10 cellular contexts compared by ENCODE assay signal in the genomic region with DNA sequence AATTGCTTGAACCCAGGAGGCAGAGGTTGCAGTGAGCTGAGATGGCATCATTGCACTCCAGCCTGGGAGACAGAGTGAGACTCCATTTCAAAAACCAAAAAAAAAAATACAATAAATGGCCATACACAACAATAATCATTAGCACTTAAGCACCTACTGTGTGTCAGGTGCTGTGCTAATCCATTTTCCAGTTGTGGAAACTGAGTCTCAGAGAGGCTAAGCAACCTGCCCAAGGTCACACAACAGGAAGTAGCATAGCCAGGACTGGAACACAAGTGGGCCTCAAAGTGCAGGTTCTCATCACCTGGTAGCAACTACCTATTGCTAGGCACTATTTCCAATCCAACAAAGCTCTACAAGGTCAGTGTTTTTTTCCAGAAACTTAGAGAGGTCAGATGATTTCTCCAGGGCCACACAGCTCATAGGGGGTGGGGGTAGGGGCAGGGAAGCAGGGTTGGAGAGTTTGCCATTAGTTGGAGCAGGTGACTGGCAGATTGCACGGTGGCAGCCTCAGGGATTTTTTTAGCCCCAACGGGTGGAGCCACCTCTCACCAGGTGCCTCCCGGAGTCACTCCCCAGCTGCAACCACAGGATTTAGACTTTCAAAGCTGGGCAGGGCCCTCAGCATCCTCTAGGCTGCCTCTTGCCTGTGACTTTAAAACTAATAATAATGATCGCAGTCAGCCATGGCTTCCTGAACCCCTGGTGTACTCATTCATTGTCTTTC. TPM values are rescaled to one million over a fixed set of nuclear protein-coding genes. Genes with fewer than 3 reads are reported as not detected.
DNase-seq lines count a peak whose midpoint lies in the region; ATAC-seq, FAIRE-seq and TF ChIP-seq lines count a peak whose summit lies in the region.
"Had no signal": no experiment of that assay in that cellular context is flagged by ENCODE, and none has a peak within 500 bp of the region (broad histone marks: within the 10 kb centered on the region; RNA-seq: fewer than 3 reads in every experiment).

No MANE protein-coding gene starts in this region.

- H3K9ac ChIP-seq in HUES48 (ENCODE audit: low read depth, low read length): no peak overlapping the region
- H3K9ac ChIP-seq in H1 (replicated peaks in 1 of 4; ENCODE audit: extremely low read depth in 1 of 4, low read depth in 3 of 4, low read length in 3 of 4): no peak overlapping the region

- H4K8ac ChIP-seq in H1 (ENCODE audit: extremely low read depth, insufficient read depth, low read length): no peak overlapping the region

- no peaks in the 10 kb centered on the region for H4K20me1 ChIP-seq in H1 (replicated peaks in 1 of 2; ENCODE audit: control insufficient read depth in 1 of 2, insufficient read depth in 2 of 2, low read length in 2 of 2)

- peaks cover 13% of the 10 kb centered on the region for H3K4me1 ChIP-seq in HUES48 (ENCODE audit: control insufficient read depth, insufficient read depth, low read length)
- peaks cover 0 to 11% (median 4%) of the 10 kb centered on the region in 4 experiments; a peak in 5 of 7 replicates for H3K4me1 ChIP-seq in H1 (replicated peaks in 1 of 4; ENCODE audit: control insufficient read depth in 3 of 4, insufficient read depth in 4 of 4, low read length in 3 of 4)
- H3K4me1 ChIP-seq in upper lobe of right lung: no peaks in the 10 kb centered on the region

- H3K79me2 ChIP-seq in H1 (ENCODE audit: control insufficient read depth in 1 of 2, insufficient read depth in 2 of 2, low read length in 2 of 2): no peaks in the 10 kb centered on the region

- no peak overlapping the region for H3K56ac ChIP-seq in H1 (replicated peaks; ENCODE audit: insufficient read length, low read depth, low read length)

- no peak overlapping the region for H3K4ac ChIP-seq in H1 (replicated peaks; ENCODE audit: insufficient read length, low read depth, low read length)

- no peak overlapping the region for H3K23ac ChIP-seq in H1 (ENCODE audit: insufficient read length)

- H3K4me3 ChIP-seq in HUES48 (ENCODE audit: low read depth, low read length) (no peak overlapping the region), H1 (ENCODE audit: extremely low read depth in 1 of 4, insufficient read depth in 2 of 4, low read depth in 3 of 4, low read length in 4 of 4) (no peak overlapping the region), upper lobe of right lung (no peak overlapping the region)

- TF ChIP-seq RAD21 in H1 (IDR thresholded peaks at IDR 0.05 in 1 of 2, conservative IDR thresholded peaks at IDR 0.05 in 1 of 2; ENCODE audit: low read depth in 2 of 2, low read length in 2 of 2): no peak

- peak overlapping the region; percentile 0; the same call in 1 of the 2 replicates for H2BK15ac ChIP-seq in H1 (ENCODE audit: low read length)

- TF ChIP-seq EP300 in H1 (IDR thresholded peaks at IDR 0.05; ENCODE audit: borderline replicate concordance in 1 of 2, low read depth in 2 of 2, low read length in 2 of 2): no peak

- H3K18ac ChIP-seq in H1 (ENCODE audit: extremely low read depth, low read length): peak overlapping the region; percentile 19; the same call in 1 of the 2 replicates

- H2BK5ac ChIP-seq in H1 (ENCODE audit: low read depth, low read length): no peak overlapping the region

- H3K4me2 ChIP-seq in H1 (ENCODE audit: insufficient read depth in 1 of 2, low read depth in 2 of 2, low read length in 2 of 2): no peak overlapping the region

- H3K9me3 ChIP-seq in HUES48 (ENCODE audit: control insufficient read depth, insufficient read depth, low read length) (no peaks in the 10 kb centered on the region), H1 (ENCODE audit: insufficient read depth in 2 of 2, low read depth in 1 of 2, low read length in 1 of 2) (no peaks in the 10 kb centered on the region), upper lobe of right lung (no peaks in the 10 kb centered on the region)

- H3K23me2 ChIP-seq in H1 (ENCODE audit: low read depth, low read length): no peaks in the 10 kb centered on the region

- H2AK5ac ChIP-seq in H1 (ENCODE audit: low read depth, low read length): peak overlapping the region; percentile 67; the same call in 1 of the 2 replicates

- FAIRE-seq in H1 (lab: Jason Lieb, UNC): no peak

- H3K27ac ChIP-seq in HUES48 (ENCODE audit: low read depth, low read length) (peak overlapping the region; percentile 10), H1 (ENCODE audit: low read depth, low read length) (no peak overlapping the region), upper lobe of right lung (no peak overlapping the region)
- H3K27ac ChIP-seq: RWPE1 had no signal

- peak overlapping the region; percentile 10; the same call in 1 of the 2 replicates for H2BK12ac ChIP-seq in H1 (ENCODE audit: low read depth, low read length)

- ATAC-seq in GM21619 (IDR thresholded peaks at IDR 0.05; ENCODE audit: unreplicated experiment) (no peak), upper lobe of right lung (no peak)

- intact Hi-C loops in upper lobe of right lung (cut with DNase I): no loop called here

- H4K91ac ChIP-seq in H1 (replicated peaks; ENCODE audit: insufficient read length, low read length): peak overlapping the region; percentile 61

- H3K79me1 ChIP-seq in H1 (ENCODE audit: low read depth, low read length): no peaks in the 10 kb centered on the region

- CTCF ChIA-PET in H1 (lab: Charles Lee; ENCODE audit: partially characterized antibody): interaction anchor here (0.7 to 4.8 kb wide), 8 partner anchors 23 to 85 kb away, joined by 3 to 19 read pairs (median 4); no protein-coding TSS in a partner anchor

- no peak overlapping the region for H3K14ac ChIP-seq in H1 (ENCODE audit: insufficient read length)

- H3K27me3 ChIP-seq in HUES48 (ENCODE audit: control insufficient read depth, insufficient read depth, low read length): no peaks in the 10 kb centered on the region; the same call in 1 of the 2 replicates
- H3K27me3 ChIP-seq in H1 (replicated peaks in 1 of 4; ENCODE audit: control insufficient read depth in 3 of 4, extremely low read depth in 1 of 4, insufficient read depth in 3 of 4, low read length in 3 of 4): no peaks in the 10 kb centered on the region
- H3K27me3 ChIP-seq in upper lobe of right lung: no peaks in the 10 kb centered on the region

- no peak overlapping the region for H2BK120ac ChIP-seq in H1 (replicated peaks; ENCODE audit: low read depth, low read length)

- WGBS in H1 (ENCODE audit: extremely low coverage in 1 of 2, insufficient coverage in 1 of 2, insufficient read length in 1 of 2, insufficient replicate concordance in 2 of 2, low coverage in 1 of 2, low lambda C conversion rate in 2 of 2, missing lambda C conversion rate in 1 of 2), 2 experiments: 75% methylated on average over 4 of the region's 4 CpGs; no CpG with 5 or more reads in 1 of the 2 experiments

- H2AFZ ChIP-seq in H1 (ENCODE audit: low read length): no peak overlapping the region

- H4K5ac ChIP-seq in H1 (ENCODE audit: insufficient read length, low read depth, low read length): no peak overlapping the region

- POLR2A ChIA-PET in H1 (lab: Charles Lee; ENCODE audit: partially characterized antibody): interaction anchor here (0.6 to 26.0 kb wide), 4 partner anchors 11 to 538 kb away, joined by 3 to 547 read pairs (median 8); partner anchors contain the start of gene ID3

- TF ChIP-seq CTCF in H1 (IDR thresholded peaks at IDR 0.05; ENCODE audit: control extremely low read depth in 1 of 3, insufficient read depth in 1 of 3, low read depth in 1 of 3, low read length in 3 of 3): no peak
- no peak for TF ChIP-seq CTCF in upper lobe of right lung (IDR thresholded peaks at IDR 0.05)

- H2BK20ac ChIP-seq in H1 (ENCODE audit: low read length): peak overlapping the region; percentile 83; the same call in 1 of the 2 replicates

- H3K36me3 ChIP-seq in HUES48 (ENCODE audit: control insufficient read depth, insufficient read depth, low read length) (no peaks in the 10 kb centered on the region), H1 (ENCODE audit: control insufficient read depth in 2 of 4, insufficient read depth in 4 of 4, low read length in 3 of 4) (no peaks in the 10 kb centered on the region), upper lobe of right lung (no peaks in the 10 kb centered on the region)

- peak; percentile 22 for DNase-seq in COR-L47 (lab: John Stamatoyannopoulos, UW)
- DNase-seq in SW480 (ENCODE audit: low spot score): peak; percentile 39
- DNase-seq in H1 (ENCODE audit: low read depth in 1 of 2, low spot score in 2 of 2): no peak
- DNase-seq in OCI-M2 (lab: John Stamatoyannopoulos, UW; ENCODE audit: unreplicated experiment): no peak
- no peak for DNase-seq in upper lobe of right lung
- DNase-seq: DMS79, NCI-H1436 had no signal

- TF ChIP-seq POLR2A in H1 (IDR thresholded peaks at IDR 0.05; ENCODE audit: control extremely low read depth in 1 of 2, low read depth in 2 of 2, low read length in 2 of 2): no peak

TF ChIP-seq in H1, 55 proteins besides CTCF, POLR2A, EP300 and RAD21 (continues in another document):
- TF ChIP-seq TCF12 (IDR thresholded peaks at IDR 0.05; ENCODE audit: low read depth, low read length) (no peak), RBBP5 (IDR thresholded peaks at IDR 0.05; ENCODE audit: borderline replicate concordance, low read depth, low read length) (no peak), SIX5 (IDR thresholded peaks at IDR 0.05; ENCODE audit: low read depth, low read length) (no peak), CTBP2 (IDR thresholded peaks at IDR 0.05; ENCODE audit: borderline replicate concordance, insufficient read depth, insufficient read length, low read length) (no peak), SIRT6 (IDR thresholded peaks at IDR 0.05; ENCODE audit: low read length) (no peak), RXRA (IDR thresholded peaks at IDR 0.05; ENCODE audit: insufficient read depth, low read depth, low read length) (no peak), BCL11A (IDR thresholded peaks at IDR 0.05; ENCODE audit: low read depth in 2 of 2, low read length in 2 of 2) (no peak), CBX5 (IDR thresholded peaks at IDR 0.05; ENCODE audit: low read depth, low read length) (no peak), TAF1 (IDR thresholded peaks at IDR 0.05; ENCODE audit: low read depth, low read length) (no peak), ASH2L (IDR thresholded peaks at IDR 0.05; ENCODE audit: low read length) (no peak), GABPA (IDR thresholded peaks at IDR 0.05; ENCODE audit: borderline replicate concordance, insufficient read depth, low read length) (no peak)

RNA-seq across cellular contexts. Expression of gene ID3, which starts 52.5 kb away (rescaled TPM):
- total RNA-seq in H1 (2021; fragmentation: NEBNext Ultra II Directional; extraction: Animal tissue kit (Norgen Biotek cat#: 25700)): 240 and 252 TPM in 2 replicates
- polyA plus RNA-seq in H1 (2011; rRNA removed): 304 and 490 TPM in 2 replicates
- 310 TPM for polyA plus RNA-seq in H1 (2011; cell fraction: cytosol; rRNA removed)
- polyA plus RNA-seq in H1 (2011; cell fraction: nucleus; rRNA removed): 192 TPM
- polyA plus RNA-seq in H1 (2012, experiment 1 of 2): 135 to 194 TPM (median 157 TPM) in 4 replicates
- polyA plus RNA-seq in H1 (2012, experiment 2 of 2): 300 TPM
- 260 TPM for polyA plus RNA-seq in H1 (2013, experiment 1 of 2)
- 250 TPM for polyA plus RNA-seq in H1 (2013, experiment 2 of 2)
- polyA minus RNA-seq in H1 (2011; rRNA and poly(A)+ RNA removed): 30.4 and 61.8 TPM in 2 replicates
- polyA minus RNA-seq in H1 (2011; cell fraction: cytosol; rRNA and poly(A)+ RNA removed): 97.4 TPM
- polyA minus RNA-seq in H1 (2011; cell fraction: nucleus; rRNA and poly(A)+ RNA removed): 104 TPM
- total RNA-seq in upper lobe of right lung: 242 TPM

Comparison
In these comparisons a context has a peak if more than half of its experiments do, and no peak if none do; other contexts are left out.
1. DNase-seq: peak in COR-L47 (single experiment) and SW480 (single experiment); none in H1 (0 of 2), OCI-M2 (single experiment) and upper lobe of right lung (single experiment).